ENCODE assay signal across 1 cellular context in genomic region chr16:1691276-1691675, GRCh38.
TF ChIP-seq lines count a peak whose summit lies in the region.

No MANE protein-coding gene starts in this region.

TF ChIP-seq in SK-N-SH, 30 proteins besides CTCF, POLR2A, EP300 and RAD21:
- TF ChIP-seq JUND (IDR thresholded peaks at IDR 0.05) (peak; percentile 32; the same call in 1 of the 2 replicates), FOXM1 (IDR thresholded peaks at IDR 0.05; ENCODE audit: low read depth) (no peak), TCF12 (IDR thresholded peaks at IDR 0.05) (peak; percentile 38; the same call in 1 of the 2 replicates), PBX3 (IDR thresholded peaks at IDR 0.05) (peak; percentile 48; the same call in 1 of the 2 replicates), FOSL2 (IDR thresholded peaks at IDR 0.05; ENCODE audit: borderline replicate concordance, low read depth) (peak; percentile 42; the same call in 1 of the 2 replicates), POLR2AphosphoS5 (IDR thresholded peaks at IDR 0.05; ENCODE audit: low read depth, low read length) (no peak), NFIC (IDR thresholded peaks at IDR 0.05; ENCODE audit: borderline replicate concordance) (0 out of 2 replicates have a peak, but pooled peaks have one; percentile 23), USF1 (IDR thresholded peaks at IDR 0.05; ENCODE audit: borderline replicate concordance, low read depth) (no peak), RCOR1 (IDR thresholded peaks at IDR 0.05; ENCODE audit: low read length) (no peak)
